Comparison of ENCODE assay signal across 18 cellular contexts in the genomic region with DNA sequence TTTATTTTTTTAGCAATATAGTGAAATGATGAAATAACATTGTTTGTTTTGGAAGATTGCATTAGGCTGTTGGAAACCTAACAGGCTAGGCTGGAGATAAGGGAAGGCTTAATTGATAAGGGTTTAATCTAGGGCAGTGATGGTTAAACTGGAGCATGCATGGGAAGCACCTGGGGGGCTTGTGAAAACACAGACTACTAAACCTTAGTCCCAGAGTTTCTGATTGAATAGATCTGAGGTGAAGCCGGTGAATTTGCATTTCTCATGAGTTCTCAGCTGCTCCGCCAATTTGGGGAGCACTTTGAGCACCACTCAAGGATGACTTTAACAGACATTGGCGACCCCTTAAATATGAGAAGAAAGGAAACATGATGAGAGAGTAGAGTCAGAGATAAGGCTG. TPM values are rescaled to one million over a fixed set of nuclear protein-coding genes. Genes with fewer than 3 reads are reported as not detected.
DNase-seq lines count a peak whose midpoint lies in the region; ATAC-seq and FAIRE-seq lines count a peak whose summit lies in the region.
"Had no signal": no experiment of that assay in that cellular context is flagged by ENCODE, and none has a peak within 500 bp of the region (broad histone marks: within the 10 kb centered on the region; RNA-seq: fewer than 3 reads in every experiment).

No MANE protein-coding gene starts in this region.

- H3K27me3 Mint-ChIP-seq in central memory CD8-positive, alpha-beta T cell: no peaks in the 10 kb centered on the region
- H3K27me3 Mint-ChIP-seq: activated CD4-positive, alpha-beta T cell treated with anti-CD3 and anti-CD28 coated beads, Interleukin-2, amount 10 ng/mL, durations not matched to agents 7 days and 5 days; naive thymus-derived CD4-positive, alpha-beta T cell had no signal

- FAIRE-seq in GM18507 (lab: Jason Lieb, UNC): peak; percentile 55
- FAIRE-seq: colon, keratinocyte had no signal

- H3K27ac Mint-ChIP-seq in central memory CD8-positive, alpha-beta T cell (ENCODE audit: low read depth): no peak overlapping the region
- H3K27ac Mint-ChIP-seq: activated CD4-positive, alpha-beta T cell treated with anti-CD3 and anti-CD28 coated beads, Interleukin-2, amount 10 ng/mL, durations not matched to agents 7 days and 5 days; IgD-negative memory B cell; naive thymus-derived CD4-positive, alpha-beta T cell had no signal

- peaks cover 51% of the 10 kb centered on the region for H3K4me1 Mint-ChIP-seq in central memory CD8-positive, alpha-beta T cell

- DNase-seq in GM18507 (ENCODE audit: extremely low spot score, insufficient read length, low read depth) (no peak), EL (no peak), occipital lobe (lab: John Stamatoyannopoulos, UW) (no peak)
- no peak for DNase-seq in central memory CD8-positive, alpha-beta T cell (ENCODE audit: low spot score in 2 of 2)
- DNase-seq: activated CD4-positive, alpha-beta T cell treated with anti-CD3 and anti-CD28 coated beads, Interleukin-2, amount 10 ng/mL, durations not matched to agents 7 days and 5 days; activated naive CD4-positive, alpha-beta T cell treated with anti-CD3 and anti-CD28 coated beads, Interleukin-2, amount 50 U/mL, for 16 hours; activated T-cell treated with anti-CD3 and anti-CD28 coated beads for 4 hours; body of pancreas; DND-41; naive thymus-derived CD4-positive, alpha-beta T cell; Peyer's patch; uterus had no signal

- ATAC-seq in GM19438 (IDR thresholded peaks at IDR 0.05; ENCODE audit: low read depth, unreplicated experiment): peak; percentile 44
- ATAC-seq in HG03280 (IDR thresholded peaks at IDR 0.05; ENCODE audit: unreplicated experiment): peak; percentile 59
- no peak for ATAC-seq in central memory CD8-positive, alpha-beta T cell (replicated peaks; ENCODE audit: extremely low read depth, poor library complexity, severe bottlenecking)
- no peak for ATAC-seq in HG03025 (IDR thresholded peaks at IDR 0.05; ENCODE audit: low FRiP score, unreplicated experiment)
- ATAC-seq: body of pancreas; naive thymus-derived CD4-positive, alpha-beta T cell had no signal

- peak overlapping the region; percentile 19 for H3K4me3 Mint-ChIP-seq in central memory CD8-positive, alpha-beta T cell
- H3K4me3 Mint-ChIP-seq: activated CD4-positive, alpha-beta T cell treated with anti-CD3 and anti-CD28 coated beads, Interleukin-2, amount 10 ng/mL, durations not matched to agents 7 days and 5 days had no signal

- no peaks in the 10 kb centered on the region for H3K9me3 Mint-ChIP-seq in central memory CD8-positive, alpha-beta T cell
- H3K9me3 Mint-ChIP-seq: activated CD4-positive, alpha-beta T cell treated with anti-CD3 and anti-CD28 coated beads, Interleukin-2, amount 10 ng/mL, durations not matched to agents 7 days and 5 days; IgD-negative memory B cell; naive thymus-derived CD4-positive, alpha-beta T cell had no signal

- H3K36me3 Mint-ChIP-seq in central memory CD8-positive, alpha-beta T cell (ENCODE audit: insufficient read depth): peaks cover 6% of the 10 kb centered on the region
- H3K36me3 Mint-ChIP-seq: IgD-negative memory B cell had no signal

RNA-seq across cellular contexts. Expression of a gene that starts 11.5 kb away (rescaled TPM):
- total RNA-seq in occipital lobe: 0.78 TPM

Comparison
In these comparisons a context has a peak if more than half of its experiments do, and no peak if none do; other contexts are left out.
1. ATAC-seq: peak in GM19438 (single experiment) and HG03280 (single experiment); none in central memory CD8-positive, alpha-beta T cell (single experiment) and HG03025 (single experiment).